In genomic region chr7:106999023-106999422, GRCh38 we compare ENCODE assay signal across 2 cellular contexts.
A peak's percentile ranks its signal among the peaks of the same experiment; 100 is the strongest.
TF ChIP-seq lines count a peak whose summit lies in the region.

No MANE protein-coding gene starts in this region.

TF ChIP-seq in GM23338, 12 proteins besides CTCF, POLR2A, EP300 and RAD21 (continued from another document):
- TF ChIP-seq ZNF114 (CRISPR knock-in tag; IDR thresholded peaks at IDR 0.05) (no peak), CREB1 (CRISPR knock-in tag; IDR thresholded peaks at IDR 0.05; ENCODE audit: low read depth) (no peak), REST (IDR thresholded peaks at IDR 0.05; ENCODE audit: unreplicated experiment) (no peak), NANOG (IDR thresholded peaks at IDR 0.05; ENCODE audit: borderline replicate concordance) (no peak), ZNF462 (CRISPR knock-in tag; IDR thresholded peaks at IDR 0.05) (no peak), ZNF331 (CRISPR knock-in tag; IDR thresholded peaks at IDR 0.05; ENCODE audit: low read depth) (no peak), JUNB (IDR thresholded peaks at IDR 0.05; ENCODE audit: unreplicated experiment) (no peak), POLR2AphosphoS5 (IDR thresholded peaks at IDR 0.05; ENCODE audit: low read depth) (no peak), EZH2phosphoT487 (IDR thresholded peaks at IDR 0.05; ENCODE audit: unreplicated experiment) (no peak), STAT1 (IDR thresholded peaks at IDR 0.05; ENCODE audit: unreplicated experiment) (no peak), ETS1 (IDR thresholded peaks at IDR 0.05) (no peak)

TF ChIP-seq in K562, 482 proteins besides CTCF, POLR2A, EP300 and RAD21 (continued from another document):
- TF ChIP-seq HNRNPK (IDR thresholded peaks at IDR 0.05; ENCODE audit: low read depth, low read length, poor library complexity, severe bottlenecking): no peak
- no peak for TF ChIP-seq ZNF24 (IDR thresholded peaks at IDR 0.05)
- TF ChIP-seq JUNB (CRISPR knock-in tag; conservative IDR thresholded peaks at IDR 0.05): no peak
- 0 out of 2 replicates have a peak, but pooled peaks have one; percentile 38 for TF ChIP-seq ILF3 (IDR thresholded peaks at IDR 0.05; ENCODE audit: borderline replicate concordance)
- TF ChIP-seq, protein P1, sequence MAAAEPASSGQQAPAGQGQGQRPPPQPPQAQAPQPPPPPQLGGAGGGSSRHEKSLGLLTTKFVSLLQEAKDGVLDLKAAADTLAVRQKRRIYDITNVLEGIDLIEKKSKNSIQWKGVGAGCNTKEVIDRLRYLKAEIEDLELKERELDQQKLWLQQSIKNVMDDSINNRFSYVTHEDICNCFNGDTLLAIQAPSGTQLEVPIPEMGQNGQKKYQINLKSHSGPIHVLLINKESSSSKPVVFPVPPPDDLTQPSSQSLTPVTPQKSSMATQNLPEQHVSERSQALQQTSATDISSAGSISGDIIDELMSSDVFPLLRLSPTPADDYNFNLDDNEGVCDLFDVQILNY (CRISPR knock-in tag; IDR thresholded peaks at IDR 0.05): no peak
- TF ChIP-seq RBM22 (IDR thresholded peaks at IDR 0.05; ENCODE audit: low read depth, low read length, poor library complexity, severe bottlenecking): no peak
- no peak for TF ChIP-seq RAD51 (IDR thresholded peaks at IDR 0.05; ENCODE audit: borderline replicate concordance, low read depth)
- no peak for TF ChIP-seq RFX7 (CRISPR knock-in tag; IDR thresholded peaks at IDR 0.05)
- TF ChIP-seq, protein P2, sequence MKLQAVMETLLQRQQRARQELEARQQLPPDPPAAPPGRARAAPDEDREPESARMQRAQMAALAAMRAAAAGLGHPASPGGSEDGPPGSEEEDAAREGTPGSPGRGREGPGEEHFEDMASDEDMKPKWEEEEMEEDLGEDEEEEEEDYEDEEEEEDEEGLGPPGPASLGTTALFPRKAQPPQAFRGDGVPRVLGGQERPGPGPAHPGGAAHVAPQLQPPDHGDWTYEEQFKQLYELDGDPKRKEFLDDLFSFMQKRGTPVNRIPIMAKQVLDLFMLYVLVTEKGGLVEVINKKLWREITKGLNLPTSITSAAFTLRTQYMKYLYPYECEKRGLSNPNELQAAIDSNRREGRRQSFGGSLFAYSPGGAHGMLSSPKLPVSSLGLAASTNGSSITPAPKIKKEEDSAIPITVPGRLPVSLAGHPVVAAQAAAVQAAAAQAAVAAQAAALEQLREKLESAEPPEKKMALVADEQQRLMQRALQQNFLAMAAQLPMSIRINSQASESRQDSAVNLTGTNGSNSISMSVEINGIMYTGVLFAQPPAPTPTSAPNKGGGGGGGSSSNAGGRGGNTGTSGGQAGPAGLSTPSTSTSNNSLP (IDR thresholded peaks at IDR 0.05; ENCODE audit: borderline replicate concordance, low read depth, low read length): no peak
- TF ChIP-seq ZNF316 (IDR thresholded peaks at IDR 0.05): no peak
- TF ChIP-seq ZNF592 (IDR thresholded peaks at IDR 0.05): peak; percentile 22; the same call in 1 of the 2 replicates
- TF ChIP-seq FOXA1 (IDR thresholded peaks at IDR 0.05; ENCODE audit: borderline replicate concordance): no peak
- TF ChIP-seq CEBPG (CRISPR knock-in tag; IDR thresholded peaks at IDR 0.05): peak; percentile 11; the same call in 1 of the 2 replicates
- peak; percentile 65 to 82 for TF ChIP-seq CEBPG (tag; conservative IDR thresholded peaks at IDR 0.05 in 1 of 2, IDR thresholded peaks at IDR 0.05 in 1 of 2)
- TF ChIP-seq, protein P3, sequence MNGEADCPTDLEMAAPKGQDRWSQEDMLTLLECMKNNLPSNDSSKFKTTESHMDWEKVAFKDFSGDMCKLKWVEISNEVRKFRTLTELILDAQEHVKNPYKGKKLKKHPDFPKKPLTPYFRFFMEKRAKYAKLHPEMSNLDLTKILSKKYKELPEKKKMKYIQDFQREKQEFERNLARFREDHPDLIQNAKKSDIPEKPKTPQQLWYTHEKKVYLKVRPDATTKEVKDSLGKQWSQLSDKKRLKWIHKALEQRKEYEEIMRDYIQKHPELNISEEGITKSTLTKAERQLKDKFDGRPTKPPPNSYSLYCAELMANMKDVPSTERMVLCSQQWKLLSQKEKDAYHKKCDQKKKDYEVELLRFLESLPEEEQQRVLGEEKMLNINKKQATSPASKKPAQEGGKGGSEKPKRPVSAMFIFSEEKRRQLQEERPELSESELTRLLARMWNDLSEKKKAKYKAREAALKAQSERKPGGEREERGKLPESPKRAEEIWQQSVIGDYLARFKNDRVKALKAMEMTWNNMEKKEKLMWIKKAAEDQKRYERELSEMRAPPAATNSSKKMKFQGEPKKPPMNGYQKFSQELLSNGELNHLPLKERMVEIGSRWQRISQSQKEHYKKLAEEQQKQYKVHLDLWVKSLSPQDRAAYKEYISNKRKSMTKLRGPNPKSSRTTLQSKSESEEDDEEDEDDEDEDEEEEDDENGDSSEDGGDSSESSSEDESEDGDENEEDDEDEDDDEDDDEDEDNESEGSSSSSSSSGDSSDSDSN (IDR thresholded peaks at IDR 0.05; ENCODE audit: borderline replicate concordance in 1 of 2, low read depth in 2 of 2, low read length in 2 of 2): no peak
- no peak for TF ChIP-seq SRF (CRISPR knock-in tag; IDR thresholded peaks at IDR 0.05)
- TF ChIP-seq CEBPB (tag; IDR thresholded peaks at IDR 0.05): peak; percentile 98
- TF ChIP-seq ETV6 (IDR thresholded peaks at IDR 0.05; ENCODE audit: borderline replicate concordance in 1 of 2, low read depth in 2 of 2, low read length in 1 of 2): no peak
- TF ChIP-seq ETV6 (CRISPR knock-in tag; IDR thresholded peaks at IDR 0.05; ENCODE audit: borderline replicate concordance): no peak
- no peak for TF ChIP-seq PHB (CRISPR knock-in tag; IDR thresholded peaks at IDR 0.05)
- no peak for TF ChIP-seq MCM7 (IDR thresholded peaks at IDR 0.05)
